1 cellular context compared by ENCODE assay signal in the genomic region with DNA sequence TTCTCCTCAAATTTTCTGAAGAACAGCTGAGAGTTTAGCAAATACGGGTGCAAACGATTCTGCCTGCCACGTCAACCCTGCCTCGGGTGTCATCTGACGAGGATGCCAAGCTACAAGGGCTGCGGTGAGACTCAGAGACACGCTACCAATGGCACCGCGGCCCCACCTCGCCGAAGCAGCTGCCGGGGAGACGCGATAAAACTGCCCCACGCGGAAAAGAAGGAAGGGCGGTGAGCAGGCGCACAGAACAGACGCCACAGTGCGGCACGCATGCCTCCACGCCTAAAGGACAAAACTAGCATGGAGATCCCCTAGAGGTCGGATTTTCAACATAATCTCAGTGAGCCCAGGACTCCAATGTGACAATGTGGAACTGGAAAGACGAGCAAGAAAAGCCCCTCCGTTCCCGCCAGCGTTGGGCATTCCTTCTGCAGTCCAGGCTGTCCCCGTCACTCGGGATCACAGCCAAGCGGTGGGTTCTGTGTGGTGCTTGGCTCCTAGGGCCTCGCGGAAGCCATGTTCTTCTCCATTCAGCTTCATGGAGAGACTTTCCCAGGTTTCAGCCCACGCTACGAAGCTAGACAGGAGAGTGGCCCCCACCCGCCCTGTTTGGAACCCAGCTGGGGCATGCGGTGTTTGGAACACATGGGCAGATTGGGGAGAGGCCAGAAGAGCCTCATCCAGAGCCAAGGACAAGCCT.
TF ChIP-seq lines count a peak whose summit lies in the region.

No MANE protein-coding gene starts in this region.

TF ChIP-seq in WTC11, 78 proteins besides CTCF, POLR2A, EP300 and RAD21 (continued from another document):
- TF ChIP-seq, protein P1, sequence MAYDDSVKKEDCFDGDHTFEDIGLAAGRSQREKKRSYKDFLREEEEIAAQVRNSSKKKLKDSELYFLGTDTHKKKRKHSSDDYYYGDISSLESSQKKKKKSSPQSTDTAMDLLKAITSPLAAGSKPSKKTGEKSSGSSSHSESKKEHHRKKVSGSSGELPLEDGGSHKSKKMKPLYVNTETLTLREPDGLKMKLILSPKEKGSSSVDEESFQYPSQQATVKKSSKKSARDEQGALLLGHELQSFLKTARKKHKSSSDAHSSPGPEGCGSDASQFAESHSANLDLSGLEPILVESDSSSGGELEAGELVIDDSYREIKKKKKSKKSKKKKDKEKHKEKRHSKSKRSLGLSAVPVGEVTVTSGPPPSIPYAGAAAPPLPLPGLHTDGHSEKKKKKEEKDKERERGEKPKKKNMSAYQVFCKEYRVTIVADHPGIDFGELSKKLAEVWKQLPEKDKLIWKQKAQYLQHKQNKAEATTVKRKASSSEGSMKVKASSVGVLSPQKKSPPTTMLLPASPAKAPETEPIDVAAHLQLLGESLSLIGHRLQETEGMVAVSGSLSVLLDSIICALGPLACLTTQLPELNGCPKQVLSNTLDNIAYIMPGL (CRISPR knock-in tag; IDR thresholded peaks at IDR 0.05) = no peak
- TF ChIP-seq, protein P2, sequence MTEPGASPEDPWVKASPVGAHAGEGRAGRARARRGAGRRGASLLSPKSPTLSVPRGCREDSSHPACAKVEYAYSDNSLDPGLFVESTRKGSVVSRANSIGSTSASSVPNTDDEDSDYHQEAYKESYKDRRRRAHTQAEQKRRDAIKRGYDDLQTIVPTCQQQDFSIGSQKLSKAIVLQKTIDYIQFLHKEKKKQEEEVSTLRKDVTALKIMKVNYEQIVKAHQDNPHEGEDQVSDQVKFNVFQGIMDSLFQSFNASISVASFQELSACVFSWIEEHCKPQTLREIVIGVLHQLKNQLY (CRISPR knock-in tag; IDR thresholded peaks at IDR 0.05) = no peak
